In the genomic region with DNA sequence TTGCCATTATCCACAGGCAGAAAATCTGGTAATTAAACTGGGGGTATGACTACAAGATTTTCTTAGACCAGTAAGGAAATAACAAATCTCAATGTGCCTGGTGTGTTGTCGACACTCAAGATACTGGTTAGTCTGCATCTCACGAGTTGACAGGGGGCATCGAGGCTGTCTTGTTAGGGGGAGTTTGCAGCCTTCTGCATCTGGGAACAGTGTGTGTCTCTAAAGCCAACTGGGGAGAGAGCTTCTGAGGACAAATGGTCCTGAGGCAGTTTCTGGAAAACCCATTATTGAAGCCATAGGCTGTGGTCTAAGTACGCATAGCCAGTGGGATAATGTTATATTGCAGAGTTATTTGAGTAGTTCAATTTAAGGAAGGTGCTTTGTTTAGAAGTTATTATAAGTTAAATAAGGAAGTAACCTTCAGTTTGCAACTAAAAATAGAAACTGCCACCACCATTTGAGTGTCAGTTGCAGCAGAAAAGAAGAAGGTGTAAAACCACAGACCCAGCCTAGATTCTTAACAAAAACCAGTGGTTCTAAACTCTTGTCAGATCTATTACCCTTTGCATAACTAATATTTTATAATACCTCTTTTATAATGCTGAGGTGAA, we compare ENCODE assay signal across 11 cellular contexts. TPM values are rescaled to one million over a fixed set of nuclear protein-coding genes. Genes with fewer than 3 reads are reported as not detected.
DNase-seq lines count a peak whose midpoint lies in the region; ATAC-seq and TF ChIP-seq lines count a peak whose summit lies in the region.
"Had no signal": no experiment of that assay in that cellular context is flagged by ENCODE, and none has a peak within 500 bp of the region (broad histone marks: within the 10 kb centered on the region; RNA-seq: fewer than 3 reads in every experiment).

No MANE protein-coding gene starts in this region.

- intact Hi-C loops in left colon (cut with DNase I, micrococcal nuclease) (no loop called here), ascending aorta (cut with DNase I) (no loop called here)

- no peak overlapping the region for H3K4me3 ChIP-seq in ascending aorta
- H3K4me3 ChIP-seq: gastroesophageal sphincter, smooth muscle cell had no signal

- no peaks in the 10 kb centered on the region for H3K9me3 ChIP-seq in ascending aorta
- H3K9me3 ChIP-seq: gastroesophageal sphincter had no signal

- DNase-seq in GF-D8 (lab: John Stamatoyannopoulos, UW) (peak; percentile 70), RPMI8226 (peak; percentile 64), left colon (no peak), HT-29 (ENCODE audit: low spot score) (no peak), NCI-H2107 treated with DMSO at 0.1 percent for 48 hours (lab: John Stamatoyannopoulos, UW; ENCODE audit: unreplicated experiment) (no peak), ascending aorta (ENCODE audit: low spot score in 2 of 2) (no peak)
- DNase-seq: NCI-H1105 had no signal

- ATAC-seq in HG02759 (IDR thresholded peaks at IDR 0.05; ENCODE audit: unreplicated experiment), result peak; percentile 47
- ATAC-seq in left colon, result peak; percentile 65
- ATAC-seq in GM19035 (IDR thresholded peaks at IDR 0.05; ENCODE audit: unreplicated experiment), result no peak
- ATAC-seq: gastroesophageal sphincter had no signal

- no peak for TF ChIP-seq CTCF in ascending aorta (IDR thresholded peaks at IDR 0.05)

- no peak overlapping the region for H3K27ac ChIP-seq in ascending aorta
- H3K27ac ChIP-seq: gastroesophageal sphincter had no signal

- no peaks in the 10 kb centered on the region for H3K27me3 ChIP-seq in ascending aorta
- H3K27me3 ChIP-seq: gastroesophageal sphincter had no signal

- no peaks in the 10 kb centered on the region for H3K4me1 ChIP-seq in ascending aorta
- H3K4me1 ChIP-seq: gastroesophageal sphincter had no signal

- H3K36me3 ChIP-seq in ascending aorta, result peaks cover 19 to 23% of the 10 kb centered on the region in 2 donors

RNA-seq across cellular contexts. Expression of a gene that starts 15.4 kb away (rescaled TPM):
- total RNA-seq in left colon, result 100 to 1,000 TPM; 184 to 186 TPM
- total RNA-seq in HT-29 (2014; rRNA removed; shearing (Covaris generic)), result 101 and 103 TPM in 2 replicates
- 7.7 TPM for total RNA-seq in ascending aorta

Comparison
In these comparisons a context has a peak if more than half of its experiments do, and no peak if none do; other contexts are left out.
1. DNase-seq: peak in GF-D8 (single experiment) and RPMI8226 (single experiment); none in left colon (0 of 2), HT-29 (single experiment), NCI-H2107 treated with DMSO at 0.1 percent for 48 hours (single experiment) and ascending aorta (0 of 2).
2. RNA of a gene that starts 15.4 kb away (total RNA-seq): 184 to 186 TPM in left colon and 101 to 103 TPM in HT-29; 7.7 TPM in ascending aorta (single experiment); every median in the first group is over 10 times any median in the second.